9 cellular contexts compared by ENCODE assay signal in genomic region chrX:109600114-109600710, GRCh38. TPM values are rescaled to one million over a fixed set of nuclear protein-coding genes. Genes with fewer than 3 reads are reported as not detected.
DNase-seq lines count a peak whose midpoint lies in the region; ATAC-seq and TF ChIP-seq lines count a peak whose summit lies in the region.
"Had no signal": no experiment of that assay in that cellular context is flagged by ENCODE, and none has a peak within 500 bp of the region (broad histone marks: within the 10 kb centered on the region; RNA-seq: fewer than 3 reads in every experiment).

No MANE protein-coding gene starts in this region.

- H3K27me3 Mint-ChIP-seq in HFFc6 (ENCODE audit: insufficient read depth), result peaks cover 7% of the 10 kb centered on the region

- H3K4me1 ChIP-seq in cardiac muscle cell (ENCODE audit: low read depth), result peaks cover 6% of the 10 kb centered on the region
- H3K4me1 ChIP-seq: upper lobe of left lung had no signal

- H3K36me3 ChIP-seq in cardiac muscle cell, result no peaks in the 10 kb centered on the region
- H3K36me3 ChIP-seq: upper lobe of left lung had no signal

- H3K27me3 ChIP-seq in cardiac muscle cell, result no peaks in the 10 kb centered on the region
- H3K27me3 ChIP-seq: upper lobe of left lung had no signal

- H3K4me3 ChIP-seq in cardiac muscle cell, result no peak overlapping the region
- H3K4me3 ChIP-seq: upper lobe of left lung had no signal

- TF ChIP-seq CTCF in HFFc6 (IDR thresholded peaks at IDR 0.05) (no peak), cardiac muscle cell (IDR thresholded peaks at IDR 0.05; ENCODE audit: low read depth, low read length) (no peak)

- H3K36me3 Mint-ChIP-seq in HFFc6 (ENCODE audit: low read depth), result no peaks in the 10 kb centered on the region

- DNase-seq in HFFc6 (no peak), RPMI7951 (ENCODE audit: low read depth) (peak; percentile 10), cardiac muscle cell (ENCODE audit: low read depth in 1 of 2, low spot score in 1 of 2) (peak; percentile 38 to 52), retina (peak; percentile 65), cortex of kidney (lab: John Stamatoyannopoulos, UW) (no peak)
- DNase-seq in activated CD4-positive, alpha-beta T cell treated with anti-CD3 and anti-CD28 coated beads, Interleukin-2, amount 50 U/mL, for 1 hour, result no peak
- DNase-seq: activated CD4-positive, alpha-beta T cell treated with anti-CD3 and anti-CD28 coated beads for 36 hours had no signal

- no peaks in the 10 kb centered on the region for H3K9me3 ChIP-seq in cardiac muscle cell (ENCODE audit: low read depth)
- H3K9me3 ChIP-seq: upper lobe of left lung had no signal

- no peaks in the 10 kb centered on the region for H3K9me3 Mint-ChIP-seq in HFFc6

- peaks cover 7% of the 10 kb centered on the region for H3K4me1 Mint-ChIP-seq in HFFc6 (ENCODE audit: low read depth)
- H3K4me1 Mint-ChIP-seq: activated CD4-positive, alpha-beta T cell treated with anti-CD3 and anti-CD28 coated beads for 36 hours had no signal

- no peak overlapping the region for H3K27ac ChIP-seq in cardiac muscle cell
- H3K27ac ChIP-seq: upper lobe of left lung had no signal

- ATAC-seq in GM18868 (IDR thresholded peaks at IDR 0.05; ENCODE audit: unreplicated experiment), result no peak
- ATAC-seq: activated CD4-positive, alpha-beta T cell treated with anti-CD3 and anti-CD28 coated beads for 36 hours had no signal

- H3K27ac Mint-ChIP-seq in HFFc6, result no peak overlapping the region
- H3K27ac Mint-ChIP-seq: activated CD4-positive, alpha-beta T cell treated with anti-CD3 and anti-CD28 coated beads for 36 hours had no signal

- H3K4me3 Mint-ChIP-seq in HFFc6, result peak overlapping the region; percentile 56; the same call in 1 of the 2 replicates
- H3K4me3 Mint-ChIP-seq: activated CD4-positive, alpha-beta T cell treated with anti-CD3 and anti-CD28 coated beads for 36 hours had no signal

RNA-seq across cellular contexts. Expression of gene KCNE5, which starts 24.8 kb away (rescaled TPM):
- under 1 TPM; 0.28 to 0.57 (median 0.37) TPM for total RNA-seq in HFFc6 (2021; fragmentation: NEBNext Ultra II Directional; extraction: Animal tissue kit (Norgen Biotek cat#: 25700))
- 0.12 and 0.20 TPM in 2 replicates for total RNA-seq in RPMI7951 (2014; rRNA removed; shearing (Covaris generic))
- total RNA-seq in cardiac muscle cell, result 0.92 and 0.99 TPM in 2 replicates
- 0.33 and 0.46 TPM in 2 replicates for polyA plus RNA-seq in cardiac muscle cell

Comparison
In these comparisons a context has a peak if more than half of its experiments do, and no peak if none do; other contexts are left out.
1. DNase-seq: peak in RPMI7951 (single experiment), cardiac muscle cell (2 of 2) and retina (single experiment); none in HFFc6 (single experiment), cortex of kidney (single experiment) and activated CD4-positive, alpha-beta T cell treated with anti-CD3 and anti-CD28 coated beads, Interleukin-2, amount 50 U/mL, for 1 hour (single experiment).